Comparison of ENCODE assay signal across 9 cellular contexts in genomic region chr11:94885133-94885532, GRCh38.
DNase-seq lines count a peak whose midpoint lies in the region; ATAC-seq and TF ChIP-seq lines count a peak whose summit lies in the region.
"Had no signal": no experiment of that assay in that cellular context is flagged by ENCODE, and none has a peak within 500 bp of the region (broad histone marks: within the 10 kb centered on the region; RNA-seq: fewer than 3 reads in every experiment).

No MANE protein-coding gene starts in this region.

- peak; percentile 3 for DNase-seq in AG08396 (ENCODE audit: low spot score)
- DNase-seq in SJCRH30, result peak; percentile 31 to 61
- DNase-seq in AML-193 (lab: John Stamatoyannopoulos, UW), result no peak
- no peak for DNase-seq in hepatocyte (ENCODE audit: low spot score)
- no peak for DNase-seq in NCI-H2107 (lab: John Stamatoyannopoulos, UW)
- DNase-seq: CD4-positive, CD25-positive, alpha-beta regulatory T cell had no signal

- no peak overlapping the region for H2AFZ ChIP-seq in hepatocyte

- H3K79me2 ChIP-seq in hepatocyte, result no peaks in the 10 kb centered on the region

- 80% methylated on average over 5 of the region's 5 CpGs for WGBS in hepatocyte (ENCODE audit: low lambda C conversion rate, missing lambda C conversion rate)

- no peak overlapping the region for H3K4me2 ChIP-seq in hepatocyte

- H3K27ac ChIP-seq in SJCRH30, result peak overlapping the region; percentile 40
- H3K27ac ChIP-seq in hepatocyte, result no peak overlapping the region

- H3K4me1 ChIP-seq in SJCRH30, result no peaks in the 10 kb centered on the region; the same call in none of the 2 replicates
- H3K4me1 ChIP-seq in hepatocyte (ENCODE audit: insufficient read depth), result no peaks in the 10 kb centered on the region

- no peak overlapping the region for H3K4me3 ChIP-seq in SJCRH30
- H3K4me3 ChIP-seq in hepatocyte, result no peak overlapping the region

- H3K27me3 ChIP-seq in SJCRH30 (no peaks in the 10 kb centered on the region), hepatocyte (no peaks in the 10 kb centered on the region)

- H3K36me3 ChIP-seq in SJCRH30 (peaks cover 10% of the 10 kb centered on the region), hepatocyte (replicated peaks; ENCODE audit: insufficient read depth, low read depth) (no peaks in the 10 kb centered on the region)

- no peaks in the 10 kb centered on the region for H3K9me2 ChIP-seq in hepatocyte (replicated peaks; ENCODE audit: insufficient read depth)

- H3K9me3 ChIP-seq in SJCRH30 (replicated peaks) (no peaks in the 10 kb centered on the region), hepatocyte (ENCODE audit: low read depth) (no peaks in the 10 kb centered on the region)

- H4K20me1 ChIP-seq in hepatocyte (ENCODE audit: insufficient read depth, poor library complexity, severe bottlenecking), result no peaks in the 10 kb centered on the region

- TF ChIP-seq CTCF in hepatocyte (IDR thresholded peaks at IDR 0.05; ENCODE audit: poor library complexity), result no peak

- ATAC-seq in GM19324 (IDR thresholded peaks at IDR 0.05; ENCODE audit: low FRiP score, unreplicated experiment) (peak; percentile 47), HG03159 (IDR thresholded peaks at IDR 0.05; ENCODE audit: unreplicated experiment) (peak; percentile 59), GM19328 (IDR thresholded peaks at IDR 0.05; ENCODE audit: unreplicated experiment) (no peak)

Comparison
In these comparisons a context has a peak if more than half of its experiments do, and no peak if none do; other contexts are left out.
1. DNase-seq: peak in AG08396 (single experiment) and SJCRH30 (2 of 2); none in AML-193 (0 of 2), hepatocyte (single experiment) and NCI-H2107 (single experiment).